In the genomic region with DNA sequence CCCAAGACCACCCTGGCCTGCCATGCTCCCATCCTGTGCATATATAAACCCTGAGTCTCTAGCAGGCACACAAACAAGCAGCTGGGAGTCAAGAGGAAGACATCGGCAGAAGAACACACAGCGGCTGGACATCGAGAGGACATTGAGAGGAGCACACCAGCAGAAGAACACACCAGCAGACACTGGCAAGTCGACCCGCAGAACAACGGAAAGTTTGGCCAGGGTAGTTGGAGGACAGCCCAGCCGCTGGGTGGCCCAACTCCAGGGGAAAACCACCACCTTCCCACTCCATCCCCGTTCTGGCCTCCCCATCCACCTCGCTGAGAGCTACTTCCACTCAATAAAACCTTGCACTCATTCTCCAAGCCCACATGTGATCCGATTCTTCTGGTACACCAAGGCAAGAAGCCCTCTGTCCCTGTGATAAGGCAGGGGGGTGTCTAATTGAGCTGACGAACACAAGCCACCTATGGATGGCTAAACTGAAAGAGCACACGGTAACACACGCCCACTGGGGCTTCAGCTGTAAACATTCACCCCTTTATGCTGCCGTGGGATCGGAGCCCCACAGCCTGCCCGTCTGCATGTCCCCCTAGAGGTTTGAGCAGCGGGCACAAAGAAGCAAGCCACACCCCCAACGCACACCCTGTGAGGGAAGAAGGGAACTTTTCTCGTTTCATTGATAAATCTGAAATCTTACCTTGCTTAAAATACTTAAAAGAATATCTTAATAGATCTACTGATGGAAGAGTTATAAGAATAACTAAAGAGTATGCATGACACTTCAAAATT, we compare ENCODE assay signal across 1 cellular context.
TF ChIP-seq lines count a peak whose summit lies in the region.

No MANE protein-coding gene starts in this region.

TF ChIP-seq in WTC11, 78 proteins besides CTCF, POLR2A, EP300 and RAD21 (continued from another document):
- TF ChIP-seq, protein P1, sequence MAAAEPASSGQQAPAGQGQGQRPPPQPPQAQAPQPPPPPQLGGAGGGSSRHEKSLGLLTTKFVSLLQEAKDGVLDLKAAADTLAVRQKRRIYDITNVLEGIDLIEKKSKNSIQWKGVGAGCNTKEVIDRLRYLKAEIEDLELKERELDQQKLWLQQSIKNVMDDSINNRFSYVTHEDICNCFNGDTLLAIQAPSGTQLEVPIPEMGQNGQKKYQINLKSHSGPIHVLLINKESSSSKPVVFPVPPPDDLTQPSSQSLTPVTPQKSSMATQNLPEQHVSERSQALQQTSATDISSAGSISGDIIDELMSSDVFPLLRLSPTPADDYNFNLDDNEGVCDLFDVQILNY (CRISPR knock-in tag; IDR thresholded peaks at IDR 0.05): no peak
- TF ChIP-seq RELA (CRISPR knock-in tag; IDR thresholded peaks at IDR 0.05; ENCODE audit: borderline replicate concordance) (no peak), HMGA2 (CRISPR knock-in tag; IDR thresholded peaks at IDR 0.05) (no peak), JAZF1 (CRISPR knock-in tag; IDR thresholded peaks at IDR 0.05) (no peak), MXD4 (CRISPR knock-in tag; IDR thresholded peaks at IDR 0.05; ENCODE audit: borderline replicate concordance) (no peak)
- TF ChIP-seq, protein P2, sequence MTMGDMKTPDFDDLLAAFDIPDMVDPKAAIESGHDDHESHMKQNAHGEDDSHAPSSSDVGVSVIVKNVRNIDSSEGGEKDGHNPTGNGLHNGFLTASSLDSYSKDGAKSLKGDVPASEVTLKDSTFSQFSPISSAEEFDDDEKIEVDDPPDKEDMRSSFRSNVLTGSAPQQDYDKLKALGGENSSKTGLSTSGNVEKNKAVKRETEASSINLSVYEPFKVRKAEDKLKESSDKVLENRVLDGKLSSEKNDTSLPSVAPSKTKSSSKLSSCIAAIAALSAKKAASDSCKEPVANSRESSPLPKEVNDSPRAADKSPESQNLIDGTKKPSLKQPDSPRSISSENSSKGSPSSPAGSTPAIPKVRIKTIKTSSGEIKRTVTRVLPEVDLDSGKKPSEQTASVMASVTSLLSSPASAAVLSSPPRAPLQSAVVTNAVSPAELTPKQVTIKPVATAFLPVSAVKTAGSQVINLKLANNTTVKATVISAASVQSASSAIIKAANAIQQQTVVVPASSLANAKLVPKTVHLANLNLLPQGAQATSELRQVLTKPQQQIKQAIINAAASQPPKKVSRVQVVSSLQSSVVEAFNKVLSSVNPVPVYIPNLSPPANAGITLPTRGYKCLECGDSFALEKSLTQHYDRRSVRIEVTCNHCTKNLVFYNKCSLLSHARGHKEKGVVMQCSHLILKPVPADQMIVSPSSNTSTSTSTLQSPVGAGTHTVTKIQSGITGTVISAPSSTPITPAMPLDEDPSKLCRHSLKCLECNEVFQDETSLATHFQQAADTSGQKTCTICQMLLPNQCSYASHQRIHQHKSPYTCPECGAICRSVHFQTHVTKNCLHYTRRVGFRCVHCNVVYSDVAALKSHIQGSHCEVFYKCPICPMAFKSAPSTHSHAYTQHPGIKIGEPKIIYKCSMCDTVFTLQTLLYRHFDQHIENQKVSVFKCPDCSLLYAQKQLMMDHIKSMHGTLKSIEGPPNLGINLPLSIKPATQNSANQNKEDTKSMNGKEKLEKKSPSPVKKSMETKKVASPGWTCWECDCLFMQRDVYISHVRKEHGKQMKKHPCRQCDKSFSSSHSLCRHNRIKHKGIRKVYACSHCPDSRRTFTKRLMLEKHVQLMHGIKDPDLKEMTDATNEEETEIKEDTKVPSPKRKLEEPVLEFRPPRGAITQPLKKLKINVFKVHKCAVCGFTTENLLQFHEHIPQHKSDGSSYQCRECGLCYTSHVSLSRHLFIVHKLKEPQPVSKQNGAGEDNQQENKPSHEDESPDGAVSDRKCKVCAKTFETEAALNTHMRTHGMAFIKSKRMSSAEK (CRISPR knock-in tag; IDR thresholded peaks at IDR 0.05; ENCODE audit: borderline replicate concordance): no peak
- TF ChIP-seq, protein P3, sequence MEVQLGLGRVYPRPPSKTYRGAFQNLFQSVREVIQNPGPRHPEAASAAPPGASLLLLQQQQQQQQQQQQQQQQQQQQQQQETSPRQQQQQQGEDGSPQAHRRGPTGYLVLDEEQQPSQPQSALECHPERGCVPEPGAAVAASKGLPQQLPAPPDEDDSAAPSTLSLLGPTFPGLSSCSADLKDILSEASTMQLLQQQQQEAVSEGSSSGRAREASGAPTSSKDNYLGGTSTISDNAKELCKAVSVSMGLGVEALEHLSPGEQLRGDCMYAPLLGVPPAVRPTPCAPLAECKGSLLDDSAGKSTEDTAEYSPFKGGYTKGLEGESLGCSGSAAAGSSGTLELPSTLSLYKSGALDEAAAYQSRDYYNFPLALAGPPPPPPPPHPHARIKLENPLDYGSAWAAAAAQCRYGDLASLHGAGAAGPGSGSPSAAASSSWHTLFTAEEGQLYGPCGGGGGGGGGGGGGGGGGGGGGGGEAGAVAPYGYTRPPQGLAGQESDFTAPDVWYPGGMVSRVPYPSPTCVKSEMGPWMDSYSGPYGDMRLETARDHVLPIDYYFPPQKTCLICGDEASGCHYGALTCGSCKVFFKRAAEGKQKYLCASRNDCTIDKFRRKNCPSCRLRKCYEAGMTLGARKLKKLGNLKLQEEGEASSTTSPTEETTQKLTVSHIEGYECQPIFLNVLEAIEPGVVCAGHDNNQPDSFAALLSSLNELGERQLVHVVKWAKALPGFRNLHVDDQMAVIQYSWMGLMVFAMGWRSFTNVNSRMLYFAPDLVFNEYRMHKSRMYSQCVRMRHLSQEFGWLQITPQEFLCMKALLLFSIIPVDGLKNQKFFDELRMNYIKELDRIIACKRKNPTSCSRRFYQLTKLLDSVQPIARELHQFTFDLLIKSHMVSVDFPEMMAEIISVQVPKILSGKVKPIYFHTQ (CRISPR knock-in tag; IDR thresholded peaks at IDR 0.05): no peak
